8 cellular contexts compared by ENCODE assay signal in genomic region chr20:49775229-49775693, GRCh38. TPM values are rescaled to one million over a fixed set of nuclear protein-coding genes. Genes with fewer than 3 reads are reported as not detected.
A peak's percentile ranks its signal among the peaks of the same experiment; 100 is the strongest.
DNase-seq lines count a peak whose midpoint lies in the region; ATAC-seq and TF ChIP-seq lines count a peak whose summit lies in the region.

No MANE protein-coding gene starts in this region.

- ATAC-seq in Panc1 (peak; percentile 86), HG02588 (IDR thresholded peaks at IDR 0.05; ENCODE audit: unreplicated experiment) (no peak), GM21825 (IDR thresholded peaks at IDR 0.05; ENCODE audit: unreplicated experiment) (no peak), GM18867 (IDR thresholded peaks at IDR 0.05; ENCODE audit: unreplicated experiment) (no peak)

- H3K4me1 Mint-ChIP-seq in progenitor cell of endocrine pancreas (ENCODE audit: low read depth) = peaks cover 16% of the 10 kb centered on the region

- no peaks in the 10 kb centered on the region for H3K9me3 Mint-ChIP-seq in progenitor cell of endocrine pancreas (ENCODE audit: low read depth)

- no peaks in the 10 kb centered on the region for H3K36me3 ChIP-seq in Panc1 (ENCODE audit: control insufficient read depth, insufficient read depth, low read length)

- H3K36me3 Mint-ChIP-seq in progenitor cell of endocrine pancreas (ENCODE audit: insufficient read depth) = no peaks in the 10 kb centered on the region

- peak overlapping the region; percentile 25; the same call in 1 of the 2 replicates for H3K27ac ChIP-seq in Panc1 (ENCODE audit: low read length)

- intact Hi-C loops in Panc1 (cut with micrococcal nuclease; ENCODE audit: unreplicated experiment) = no loop called here

- POLR2A ChIA-PET in Panc1 (lab: Charles Lee) = no interaction called here

- H3K27me3 Mint-ChIP-seq in progenitor cell of endocrine pancreas = no peaks in the 10 kb centered on the region

- no TSS peak for BruUV-seq in Panc1 (replicated peaks; lab: Mats Ljungman, UMichigan)

- peaks cover 17% of the 10 kb centered on the region for H3K4me1 ChIP-seq in Panc1 (ENCODE audit: control insufficient read depth, insufficient read depth, low read length)

- no peaks in the 10 kb centered on the region for H3K9me3 ChIP-seq in Panc1 (ENCODE audit: control insufficient read depth, insufficient read depth, low read depth, low read length)

- CTCF ChIA-PET in Panc1 (lab: Charles Lee) = interaction anchor here (1.0 kb wide), 1 partner anchor 36 kb away, joined by 3 read pairs; no protein-coding TSS in a partner anchor

- H3K4me3 ChIP-seq in Panc1 (ENCODE audit: low read depth in 2 of 2, low read length in 2 of 2) = no peak overlapping the region
- H3K4me3 ChIP-seq in fibroblast of villous mesenchyme (ENCODE audit: low read depth, low read length) = no peak overlapping the region

- no peaks in the 10 kb centered on the region for H3K27me3 ChIP-seq in Panc1 (ENCODE audit: control insufficient read depth, insufficient read depth, low read length)

- TF ChIP-seq CTCF in Panc1 (IDR thresholded peaks at IDR 0.05) (no peak), fibroblast of villous mesenchyme (IDR thresholded peaks at IDR 0.05; ENCODE audit: insufficient read depth, low read depth, low read length) (no peak), progenitor cell of endocrine pancreas (IDR thresholded peaks at IDR 0.05; ENCODE audit: unreplicated experiment) (no peak), GM13976 (IDR thresholded peaks at IDR 0.05; ENCODE audit: borderline replicate concordance, control extremely low read depth, extremely low read depth, insufficient read depth, missing control alignments) (no peak)

- no peak overlapping the region for H3K4me3 Mint-ChIP-seq in progenitor cell of endocrine pancreas (ENCODE audit: low read depth)

- in situ Hi-C loops in Panc1 (cut with HindIII; ENCODE audit: low pct_unique_long_range_greater_than_20kb, low sequenced_read_pairs) = no loop called here
- in situ Hi-C loops in GM13976 (cut with MboI; ENCODE audit: low sequenced_read_pairs, unreplicated experiment) = no loop called here

- peak overlapping the region; percentile 82 for H3K27ac Mint-ChIP-seq in progenitor cell of endocrine pancreas

- DNase-seq in GM03348 (ENCODE audit: low spot score) (peak; percentile 48), Panc1 (ENCODE audit: low read depth, low spot score) (peak; percentile 91), fibroblast of villous mesenchyme (ENCODE audit: low read depth) (peak; percentile 94), progenitor cell of endocrine pancreas (ENCODE audit: low spot score, unreplicated experiment) (no peak), GM13976 (ENCODE audit: low spot score) (no peak)

RNA-seq across cellular contexts. Expression of gene SLC9A8, which starts 37.4 kb away (rescaled TPM):
- total RNA-seq in Panc1 (2021; ENCODE audit: unreplicated experiment) (6.7 TPM), fibroblast of villous mesenchyme (6.8 and 7.3 TPM in 2 replicates), progenitor cell of endocrine pancreas (9.9 and 11.4 TPM in 2 replicates)
- 4.6 TPM for polyA plus RNA-seq in Panc1 (2012; ENCODE audit: insufficient read length)

Comparison
In these comparisons a context has a peak if more than half of its experiments do, and no peak if none do; other contexts are left out.
1. DNase-seq: peak in GM03348 (single experiment), Panc1 (single experiment) and fibroblast of villous mesenchyme (single experiment); none in progenitor cell of endocrine pancreas (single experiment) and GM13976 (single experiment).